In the genomic region with DNA sequence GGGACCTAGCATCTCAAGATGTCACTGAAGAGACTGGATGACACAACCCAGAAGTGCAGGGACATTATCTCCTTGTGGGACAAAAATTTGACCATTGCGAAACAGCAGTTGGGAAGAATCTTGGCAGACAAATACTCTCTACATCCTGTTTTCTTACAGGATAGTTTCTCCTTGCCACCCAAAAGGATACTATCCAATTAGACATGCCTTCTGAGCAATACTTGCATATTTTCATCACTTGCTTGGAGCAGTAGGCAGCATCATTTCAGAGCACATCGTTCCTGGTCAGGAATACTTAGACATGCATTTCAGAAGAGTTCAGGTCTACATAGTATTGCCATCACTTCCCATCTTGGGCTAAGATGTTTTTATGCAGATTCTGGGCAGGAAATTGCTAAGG, we compare ENCODE assay signal across 13 cellular contexts.
"Had no signal": no experiment of that assay in that cellular context is flagged by ENCODE, and none has a peak within 500 bp of the region (broad histone marks: within the 10 kb centered on the region; RNA-seq: fewer than 3 reads in every experiment).

No MANE protein-coding gene starts in this region.

- H3K9me3 Mint-ChIP-seq: activated CD4-positive, alpha-beta memory T cell treated with anti-CD3 and anti-CD28 coated beads for 36 hours; activated naive CD8-positive, alpha-beta T cell treated with anti-CD3 and anti-CD28 coated beads, Interleukin-2, amount 10 ng/mL, durations not matched to agents 7 days and 5 days; activated T-cell treated with anti-CD3 and anti-CD28 coated beads, Interleukin-2, amount 50 U/mL, for 4 hours; immature natural killer cell; naive thymus-derived CD4-positive, alpha-beta T cell had no signal

- H3K27ac Mint-ChIP-seq: activated CD4-positive, alpha-beta memory T cell treated with anti-CD3 and anti-CD28 coated beads for 36 hours; activated naive CD8-positive, alpha-beta T cell treated with anti-CD3 and anti-CD28 coated beads, Interleukin-2, amount 10 ng/mL, durations not matched to agents 7 days and 5 days; immature natural killer cell; naive thymus-derived CD4-positive, alpha-beta T cell had no signal

- H3K4me1 Mint-ChIP-seq: activated naive CD8-positive, alpha-beta T cell treated with anti-CD3 and anti-CD28 coated beads, Interleukin-2, amount 10 ng/mL, durations not matched to agents 7 days and 5 days; immature natural killer cell; naive thymus-derived CD4-positive, alpha-beta T cell had no signal

- H3K4me3 Mint-ChIP-seq: activated CD4-positive, alpha-beta memory T cell treated with anti-CD3 and anti-CD28 coated beads for 36 hours; activated naive CD8-positive, alpha-beta T cell treated with anti-CD3 and anti-CD28 coated beads, Interleukin-2, amount 10 ng/mL, durations not matched to agents 7 days and 5 days; activated T-cell treated with anti-CD3 and anti-CD28 coated beads, Interleukin-2, amount 50 U/mL, for 4 hours; immature natural killer cell; naive thymus-derived CD4-positive, alpha-beta T cell had no signal

- DNase-seq: activated CD4-positive, alpha-beta memory T cell treated with anti-CD3 and anti-CD28 coated beads for 36 hours; activated CD4-positive, alpha-beta T cell treated with anti-CD3 and anti-CD28 coated beads for 1 hour; activated gamma-delta T cell treated with Interleukin-2 at 50 U/mL for 16 hours; activated naive CD8-positive, alpha-beta T cell treated with anti-CD3 and anti-CD28 coated beads, Interleukin-2, amount 10 ng/mL, durations not matched to agents 7 days and 5 days; activated T-cell treated with anti-CD3 and anti-CD28 coated beads, Interleukin-2, amount 50 U/mL, for 4 hours; aorta; glutamatergic neuron; immature natural killer cell; naive thymus-derived CD4-positive, alpha-beta T cell; stimulated activated naive CD4-positive, alpha-beta T cell; trophoblast cell had no signal

- H3K4me3 ChIP-seq: cardiac muscle cell, right atrium auricular region had no signal

- ATAC-seq: activated T-cell treated with anti-CD3 and anti-CD28 coated beads, Interleukin-2, amount 50 U/mL, for 4 hours; naive thymus-derived CD4-positive, alpha-beta T cell had no signal
